In the genomic region with DNA sequence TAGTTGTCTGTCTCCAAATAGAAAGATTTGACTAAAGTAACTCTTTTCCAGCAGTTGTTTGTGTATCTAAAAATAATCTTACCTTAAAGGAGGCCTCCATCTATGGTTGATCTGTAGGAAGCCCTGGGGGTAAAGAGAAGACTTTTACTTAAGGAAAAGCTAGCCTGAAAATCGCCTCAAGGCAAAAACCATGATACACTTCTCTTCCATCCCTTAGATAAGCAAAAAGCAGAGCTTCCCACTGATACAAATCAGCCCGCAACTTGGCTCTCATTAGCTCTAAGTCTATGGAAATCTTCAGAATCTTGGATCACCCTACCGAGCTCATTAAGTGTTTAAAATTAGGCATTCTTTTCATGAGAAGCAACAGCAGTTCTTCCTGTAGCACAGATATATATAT, we compare ENCODE assay signal across 27 cellular contexts.
DNase-seq lines count a peak whose midpoint lies in the region; ATAC-seq, FAIRE-seq and TF ChIP-seq lines count a peak whose summit lies in the region.
"Had no signal": no experiment of that assay in that cellular context is flagged by ENCODE, and none has a peak within 500 bp of the region (broad histone marks: within the 10 kb centered on the region; RNA-seq: fewer than 3 reads in every experiment).

No MANE protein-coding gene starts in this region.

- H3K4ac ChIP-seq in mesendoderm (ENCODE audit: low read depth, low read length): no peak overlapping the region

- CTCF ChIA-PET in A673 (lab: Charles Lee): no interaction called here

- no peaks in the 10 kb centered on the region for H3K27me3 ChIP-seq in A673 (replicated peaks; ENCODE audit: insufficient read depth, low read depth, low read length, poor library complexity)
- no peaks in the 10 kb centered on the region for H3K27me3 ChIP-seq in GM23338 (ENCODE audit: insufficient read depth)
- no peaks in the 10 kb centered on the region for H3K27me3 ChIP-seq in mesendoderm (ENCODE audit: insufficient read depth, low read length, poor library complexity)
- H3K27me3 ChIP-seq: BE2C, BLaER1 had no signal

- H3K9me3 Mint-ChIP-seq in GM23338: peaks cover 20% of the 10 kb centered on the region
- peaks cover 10% of the 10 kb centered on the region for H3K9me3 Mint-ChIP-seq in activated T-cell treated with anti-CD3 and anti-CD28 coated beads, Interleukin-2, amount 50 U/mL, for 4 hours

- H3K27ac Mint-ChIP-seq in GM23338: no peak overlapping the region
- H3K27ac Mint-ChIP-seq: CD14-positive monocyte; CD4-positive, CD25-positive, alpha-beta regulatory T cell; CD8-positive, alpha-beta T cell had no signal

- no peak overlapping the region for H4K5ac ChIP-seq in mesendoderm (ENCODE audit: low read length)

- no TSS peak for BruUV-seq in A673 (replicated peaks; lab: Mats Ljungman, UMichigan)

- no peak for FAIRE-seq in kidney (lab: Jason Lieb, UNC)
- FAIRE-seq: A549, G401.6, GM12891, GM19239 had no signal

- no peak overlapping the region for H4K8ac ChIP-seq in mesendoderm (ENCODE audit: low read depth, low read length)

- H3F3A ChIP-seq in GM23338 (replicated peaks; ENCODE audit: low read depth): no peaks in the 10 kb centered on the region

- no peak overlapping the region for H3K23ac ChIP-seq in mesendoderm (ENCODE audit: low read length)

- peak overlapping the region; percentile 48; the same call in 1 of the 2 replicates for H2AFZ ChIP-seq in GM23338

- peak; percentile 23 for DNase-seq in A673 (ENCODE audit: low spot score)
- DNase-seq in GM23338 (ENCODE audit: low spot score): no peak
- peak; percentile 98 for DNase-seq in SK-N-MC (ENCODE audit: low read depth, low spot score)
- DNase-seq in mesendoderm: peak; percentile 73
- DNase-seq in activated T-cell treated with anti-CD3 and anti-CD28 coated beads, Interleukin-2, amount 50 U/mL, for 4 hours: no peak
- DNase-seq in DMS153 treated with DMSO at 0.1 percent for 48 hours (lab: John Stamatoyannopoulos, UW; ENCODE audit: unreplicated experiment): no peak
- DNase-seq in kidney: no peak
- no peak for DNase-seq in NCI-H1092 treated with DMSO at 0.1 percent for 48 hours (lab: John Stamatoyannopoulos, UW)
- DNase-seq: ACHN; BE2C; C1 segment of cervical spinal cord; Caco-2; Calu3; CD4-positive, CD25-positive, alpha-beta regulatory T cell; CD8-positive, alpha-beta T cell; DMS53; DMS79; DND-41; EL; GF-D8 had no signal

- H3K36me3 ChIP-seq in A673 (ENCODE audit: insufficient read depth, low read length, poor library complexity, severe bottlenecking): no peaks in the 10 kb centered on the region
- H3K36me3 ChIP-seq in GM23338 (ENCODE audit: insufficient read depth): no peaks in the 10 kb centered on the region
- no peaks in the 10 kb centered on the region for H3K36me3 ChIP-seq in SK-N-MC (ENCODE audit: insufficient read depth, low read length)
- H3K36me3 ChIP-seq in mesendoderm (ENCODE audit: control insufficient read depth, insufficient read depth, low read length): no peaks in the 10 kb centered on the region
- no peaks in the 10 kb centered on the region for H3K36me3 ChIP-seq in kidney (ENCODE audit: control insufficient read depth in 1 of 2, insufficient read depth in 2 of 2, low read length in 2 of 2)
- H3K36me3 ChIP-seq: BE2C, BLaER1 had no signal

- H4K20me1 ChIP-seq in GM23338 (replicated peaks; ENCODE audit: insufficient read depth): no peaks in the 10 kb centered on the region
- H4K20me1 ChIP-seq: BLaER1 had no signal

- no peak overlapping the region for H2BK120ac ChIP-seq in mesendoderm (ENCODE audit: low read depth, low read length)

- H3K4me1 ChIP-seq in A673 (ENCODE audit: insufficient read depth, low read length, poor library complexity, severe bottlenecking) (no peaks in the 10 kb centered on the region), GM23338 (ENCODE audit: insufficient read depth) (no peaks in the 10 kb centered on the region), mesendoderm (ENCODE audit: control insufficient read depth, low read depth, low read length) (no peaks in the 10 kb centered on the region), kidney (ENCODE audit: control insufficient read depth in 1 of 2, insufficient read depth in 1 of 2, low read depth in 1 of 2, low read length in 2 of 2) (no peaks in the 10 kb centered on the region)
- H3K4me1 ChIP-seq: A549, BE2C, BLaER1, Caco-2 had no signal

- H2AK5ac ChIP-seq in mesendoderm (ENCODE audit: low read length): no peak overlapping the region

- TF ChIP-seq CTCF in A673 (conservative IDR thresholded peaks at IDR 0.05; ENCODE audit: low read depth, low read length) (no peak), GM23338 (conservative IDR thresholded peaks at IDR 0.05; ENCODE audit: low read depth in 2 of 2) (no peak), kidney (IDR thresholded peaks at IDR 0.05; ENCODE audit: borderline replicate concordance, extremely low read depth, insufficient read depth) (no peak)

- POLR2A ChIA-PET in A673 (lab: Charles Lee; ENCODE audit: low non-redundant PET): interaction anchor here (0.6 kb wide), 1 partner anchor 199 kb away, joined by 3 read pairs; no protein-coding TSS in a partner anchor

- intact Hi-C loops in A673 (cut with micrococcal nuclease; ENCODE audit: unreplicated experiment) (no loop called here), kidney (cut with DNase I) (no loop called here)

- no peak overlapping the region for H3K18ac ChIP-seq in mesendoderm (ENCODE audit: low read length)

- peaks cover 3% of the 10 kb centered on the region for H3K27me3 Mint-ChIP-seq in GM23338 (ENCODE audit: insufficient read depth, low read depth, poor library complexity)
- no peaks in the 10 kb centered on the region for H3K27me3 Mint-ChIP-seq in activated T-cell treated with anti-CD3 and anti-CD28 coated beads, Interleukin-2, amount 50 U/mL, for 4 hours (ENCODE audit: low read depth)
- H3K27me3 Mint-ChIP-seq: CD4-positive, CD25-positive, alpha-beta regulatory T cell had no signal

- no peak overlapping the region for H3K56ac ChIP-seq in mesendoderm (ENCODE audit: low read length)

- no CpG with 5 or more reads among the region's 3 CpGs for WGBS in mesendoderm (ENCODE audit: extremely low coverage, insufficient coverage, low lambda C conversion rate)

- H3K79me1 ChIP-seq in mesendoderm (ENCODE audit: low read length): no peaks in the 10 kb centered on the region

- peaks cover 3% of the 10 kb centered on the region for H3K9me3 ChIP-seq in A673 (ENCODE audit: low read depth, low read length, poor library complexity, severe bottlenecking)
- H3K9me3 ChIP-seq in SK-N-MC (ENCODE audit: low read depth, low read length): no peaks in the 10 kb centered on the region
- H3K9me3 ChIP-seq in kidney (ENCODE audit: control insufficient read depth in 1 of 2, low read length in 2 of 2): peaks cover 2 to 4% of the 10 kb centered on the region in 2 donors
- H3K9me3 ChIP-seq: A549, BE2C, BLaER1, Caco-2 had no signal

- no peak overlapping the region for H2BK15ac ChIP-seq in mesendoderm (replicated peaks; ENCODE audit: low read depth)

- H3K4me2 ChIP-seq in GM23338 (no peak overlapping the region), mesendoderm (ENCODE audit: low read length) (no peak overlapping the region)
- H3K4me2 ChIP-seq: A549, BLaER1 had no signal

- no peak overlapping the region for H3K4me3 Mint-ChIP-seq in GM23338
- no peak overlapping the region for H3K4me3 Mint-ChIP-seq in activated T-cell treated with anti-CD3 and anti-CD28 coated beads, Interleukin-2, amount 50 U/mL, for 4 hours
- H3K4me3 Mint-ChIP-seq: CD14-positive monocyte; CD4-positive, CD25-positive, alpha-beta regulatory T cell; CD8-positive, alpha-beta T cell had no signal

- H3K79me2 ChIP-seq in GM23338 (replicated peaks; ENCODE audit: insufficient read depth) (no peaks in the 10 kb centered on the region), mesendoderm (ENCODE audit: control insufficient read depth, insufficient read depth, low read length) (no peaks in the 10 kb centered on the region)

- H2BK5ac ChIP-seq in mesendoderm (ENCODE audit: low read length): no peak overlapping the region

- ATAC-seq in GM23338: no peak
- ATAC-seq in activated T-cell treated with anti-CD3 and anti-CD28 coated beads, Interleukin-2, amount 50 U/mL, for 4 hours: no peak
- ATAC-seq: A549; CD8-positive, alpha-beta T cell had no signal

- no peak overlapping the region for H3K9ac ChIP-seq in SK-N-MC (ENCODE audit: insufficient read length)
- no peak overlapping the region for H3K9ac ChIP-seq in mesendoderm (ENCODE audit: low read length)
- no peak overlapping the region for H3K9ac ChIP-seq in kidney (ENCODE audit: low read length in 2 of 2)
- H3K9ac ChIP-seq: BLaER1 had no signal

- H3K27ac ChIP-seq in A673 (ENCODE audit: low read depth, low read length, poor library complexity, severe bottlenecking): no peak overlapping the region
- H3K27ac ChIP-seq in GM23338 (ENCODE audit: low read depth): no peak overlapping the region
- H3K27ac ChIP-seq in SK-N-MC: peak overlapping the region; percentile 92
- H3K27ac ChIP-seq in mesendoderm (ENCODE audit: low read depth, low read length): no peak overlapping the region
- H3K27ac ChIP-seq in kidney (ENCODE audit: low read depth in 2 of 2, low read length in 2 of 2): no peak overlapping the region
- H3K27ac ChIP-seq: 22Rv1, A549, BLaER1 had no signal

- no peaks in the 10 kb centered on the region for H3K9me2 ChIP-seq in GM23338 (ENCODE audit: insufficient read depth)

- peaks cover 18% of the 10 kb centered on the region for H3K36me3 Mint-ChIP-seq in GM23338 (ENCODE audit: low read depth)
- no peaks in the 10 kb centered on the region for H3K36me3 Mint-ChIP-seq in activated T-cell treated with anti-CD3 and anti-CD28 coated beads, Interleukin-2, amount 50 U/mL, for 4 hours (ENCODE audit: insufficient read depth)
- H3K36me3 Mint-ChIP-seq: CD14-positive monocyte; CD4-positive, CD25-positive, alpha-beta regulatory T cell; CD8-positive, alpha-beta T cell had no signal

- H3K4me1 Mint-ChIP-seq in GM23338: no peaks in the 10 kb centered on the region
- no peaks in the 10 kb centered on the region for H3K4me1 Mint-ChIP-seq in activated T-cell treated with anti-CD3 and anti-CD28 coated beads, Interleukin-2, amount 50 U/mL, for 4 hours (ENCODE audit: low read depth)
- H3K4me1 Mint-ChIP-seq: CD14-positive monocyte; CD4-positive, CD25-positive, alpha-beta regulatory T cell had no signal

- H3K4me3 ChIP-seq in A673 (ENCODE audit: low read depth, low read length, poor library complexity, severe bottlenecking): no peak overlapping the region
- H3K4me3 ChIP-seq in GM23338: no peak overlapping the region
- H3K4me3 ChIP-seq in SK-N-MC: peak overlapping the region; percentile 55
- H3K4me3 ChIP-seq in mesendoderm (ENCODE audit: low read length): no peak overlapping the region
- H3K4me3 ChIP-seq in kidney (ENCODE audit: low read length in 2 of 2): no peak overlapping the region
- H3K4me3 ChIP-seq: A549, BLaER1 had no signal

TF ChIP-seq in GM23338, 12 proteins besides CTCF, POLR2A, EP300 and RAD21 (continues in another document):
- no peak for TF ChIP-seq EZH2 (IDR thresholded peaks at IDR 0.05; ENCODE audit: low read depth, unreplicated experiment)

Comparison
In these comparisons a context has a peak if more than half of its experiments do, and no peak if none do; other contexts are left out.
1. DNase-seq: peak in A673 (single experiment), SK-N-MC (single experiment) and mesendoderm (single experiment); none in GM23338 (single experiment), activated T-cell treated with anti-CD3 and anti-CD28 coated beads, Interleukin-2, amount 50 U/mL, for 4 hours (single experiment), DMS153 treated with DMSO at 0.1 percent for 48 hours (single experiment), kidney (single experiment) and NCI-H1092 treated with DMSO at 0.1 percent for 48 hours (single experiment).